25 cellular contexts compared by ENCODE assay signal in the genomic region with DNA sequence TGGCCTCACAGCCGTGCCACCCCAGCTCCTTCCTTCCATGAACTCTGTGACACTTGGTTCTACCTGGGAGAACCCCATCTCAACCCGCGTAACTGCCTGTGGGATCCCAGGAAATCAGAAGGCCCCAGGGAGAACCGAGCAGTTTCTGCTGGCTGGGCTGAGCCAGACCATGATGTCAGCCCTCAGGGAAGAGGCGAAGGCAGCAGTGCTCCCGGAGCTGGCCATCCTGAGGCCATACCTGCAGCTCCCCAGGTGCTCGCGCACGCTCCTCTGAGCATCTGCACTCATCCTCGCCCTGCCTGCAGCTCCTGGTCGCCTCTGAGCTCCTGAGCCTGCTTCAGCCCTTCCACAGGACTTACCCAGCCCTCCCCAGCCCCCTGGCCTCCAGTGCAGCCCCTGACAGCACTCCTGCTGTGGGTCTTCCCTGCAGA.
"Had no signal": no experiment of that assay in that cellular context is flagged by ENCODE, and none has a peak within 500 bp of the region (broad histone marks: within the 10 kb centered on the region; RNA-seq: fewer than 3 reads in every experiment).

No MANE protein-coding gene starts in this region.

- H3K27ac ChIP-seq: esophagus squamous epithelium, upper lobe of left lung, vagina, WERI-Rb-1 had no signal

- DNase-seq: activated CD4-positive, alpha-beta memory T cell treated with anti-CD3 and anti-CD28 coated beads for 36 hours; activated CD4-positive, alpha-beta T cell treated with anti-CD3 and anti-CD28 coated beads for 48 hours; activated CD8-positive, alpha-beta memory T cell treated with anti-CD3 and anti-CD28 coated beads, Interleukin-2, amount 50 U/mL, for 4 hours; activated naive CD8-positive, alpha-beta T cell treated with anti-CD3 and anti-CD28 coated beads, Interleukin-2, amount 50 U/mL, for 24 hours; activated T-cell treated with anti-CD3 and anti-CD28 coated beads, Interleukin-2, amount 50 U/mL, for 1 hour; amygdala; dermis blood vessel endothelial cell; effector CD4-positive, alpha-beta T cell; esophagus squamous epithelium; left ventricle myocardium superior; mammary epithelial cell; naive B cell; nucleus accumbens; right cardiac atrium; stimulated activated CD4-positive, alpha-beta T cell treated with anti-CD3 and anti-CD28 coated beads, Interleukin-4, amount 100 ng/mL, for 4 hours; stimulated activated CD8-positive, alpha-beta memory T cell treated with anti-CD3 and anti-CD28 coated beads, Interleukin-4, amount 100 ng/mL, for 48 hours; stimulated activated naive CD8-positive, alpha-beta T cell treated with anti-CD3 and anti-CD28 coated beads, Interleukin-15, amount 100 ng/mL, for 72 hours; substantia nigra; SW 1271; T-helper 9 cell; WERI-Rb-1 had no signal

- H3K4me3 ChIP-seq: esophagus squamous epithelium, upper lobe of left lung, vagina had no signal

- H3K36me3 ChIP-seq: esophagus squamous epithelium, vagina, WERI-Rb-1 had no signal

- H3K4me1 ChIP-seq: upper lobe of left lung, vagina had no signal

- ATAC-seq: activated CD4-positive, CD25-positive, alpha-beta regulatory T cell treated with anti-CD3 and anti-CD28 coated beads, Interleukin-2, amount 50 U/mL, for 24 hours; activated naive CD8-positive, alpha-beta T cell treated with anti-CD3 and anti-CD28 coated beads, Interleukin-2, amount 50 U/mL, for 24 hours; left ventricle myocardium superior; right cardiac atrium; stimulated activated memory B cell treated with anti-CD40 and anti-IgM and Interleukin-4, amounts not matched to agents 10 μg/mL and 1 μg/mL and 100 μg/mL, for 72 hours; stimulated activated naive CD8-positive, alpha-beta T cell treated with anti-CD3 and anti-CD28 coated beads, Interleukin-15, amount 100 ng/mL, for 72 hours had no signal

- H3K27me3 ChIP-seq: esophagus squamous epithelium, upper lobe of left lung, vagina had no signal

- H3K9me3 ChIP-seq: esophagus squamous epithelium, upper lobe of left lung, vagina had no signal
